Comparison of ENCODE assay signal across 8 cellular contexts in genomic region chr5:176415240-176416122, GRCh38. TPM values are rescaled to one million over a fixed set of nuclear protein-coding genes. Genes with fewer than 3 reads are reported as not detected.
DNase-seq lines count a peak whose midpoint lies in the region; ATAC-seq and TF ChIP-seq lines count a peak whose summit lies in the region.

No MANE protein-coding gene starts in this region.

- H3K27me3 ChIP-seq in neural cell (ENCODE audit: insufficient read depth, low read depth, low read length) = no peaks in the 10 kb centered on the region

- H3K4me1 Mint-ChIP-seq in CD14-positive monocyte (peaks cover 48% of the 10 kb centered on the region), activated B cell treated with CpG ODN at 0.5 μM for 24 hours (peaks cover 26% of the 10 kb centered on the region)

- no peaks in the 10 kb centered on the region for H3F3A ChIP-seq in neural cell (ENCODE audit: insufficient read depth, low read length, poor library complexity, severe bottlenecking)

- H3K79me2 ChIP-seq in neural cell (replicated peaks; ENCODE audit: insufficient read depth, low read length) = peaks cover 4% of the 10 kb centered on the region

- H3K9ac ChIP-seq in neural cell (ENCODE audit: low read length) = peak overlapping the region; percentile 88

- H3K27ac ChIP-seq in neural cell (ENCODE audit: low read length) = peak overlapping the region; percentile 71

- intact Hi-C loops in CD14-positive monocyte (cut with micrococcal nuclease) = loop anchor here (2.0 to 10.0 kb wide), 5 partner anchors 31 to 1719 kb away; partner anchors contain the start of genes FAF2 (in 1 of the 2), RMND5B (in 1 of the 2) and RNF44 (in 1 of the 2)
- intact Hi-C loops in activated B cell treated with CpG ODN at 0.5 μM for 24 hours (cut with micrococcal nuclease) = loop anchor here (1.0 to 2.0 kb wide), 8 partner anchors 26 to 243 kb away; partner anchors contain the start of genes FAF2 and KIAA1191

- H3K9me2 ChIP-seq in neural cell (ENCODE audit: insufficient read depth, low read length) = no peaks in the 10 kb centered on the region

- ATAC-seq in activated B cell treated with CpG ODN at 0.5 μM for 24 hours (ENCODE audit: low read depth) = no peak

- no peaks in the 10 kb centered on the region for H3K9me3 ChIP-seq in neural cell (ENCODE audit: low read length)

- no peaks in the 10 kb centered on the region for H3K36me3 ChIP-seq in neural cell (ENCODE audit: insufficient read depth, low read length)

- H3K36me3 Mint-ChIP-seq in CD14-positive monocyte (peaks cover 11 to 20% of the 10 kb centered on the region in 2 donors), activated B cell treated with CpG ODN at 0.5 μM for 24 hours (ENCODE audit: low read depth) (peaks cover 2% of the 10 kb centered on the region)

- TF ChIP-seq CTCF in CD14-positive monocyte (IDR thresholded peaks at IDR 0.05) (no peak), HFF-Myc (IDR thresholded peaks at IDR 0.05; ENCODE audit: low read depth, low read length, missing control alignments) (no peak), activated B cell treated with CpG ODN at 0.5 μM for 24 hours (IDR thresholded peaks at IDR 0.05) (no peak), fibroblast of pulmonary artery (IDR thresholded peaks at IDR 0.05; ENCODE audit: low read length, missing control alignments) (no peak), neural cell (IDR thresholded peaks at IDR 0.05; ENCODE audit: poor library complexity, severe bottlenecking) (no peak)

- H3K4me3 Mint-ChIP-seq in CD14-positive monocyte = peak overlapping the region; percentile 79 to 87
- peak overlapping the region; percentile 80 for H3K4me3 Mint-ChIP-seq in activated B cell treated with CpG ODN at 0.5 μM for 24 hours

- H3K9me3 Mint-ChIP-seq in CD14-positive monocyte = peaks cover 0 to under 1% (median 0%) of the 10 kb centered on the region in 7 donors
- H3K9me3 Mint-ChIP-seq in activated B cell treated with CpG ODN at 0.5 μM for 24 hours = no peaks in the 10 kb centered on the region

- H2AFZ ChIP-seq in neural cell (ENCODE audit: low read depth, low read length) = peak overlapping the region; percentile 21

- H3K27me3 Mint-ChIP-seq in CD14-positive monocyte (ENCODE audit: low read depth in 3 of 3) (peaks cover 2 to 5% (median 2%) of the 10 kb centered on the region in 3 donors), activated B cell treated with CpG ODN at 0.5 μM for 24 hours (peaks cover 4% of the 10 kb centered on the region)

- TF ChIP-seq RAD21 in neural cell (conservative IDR thresholded peaks at IDR 0.05) = no peak

- CTCF ChIA-PET in activated B cell treated with CpG ODN at 0.5 μM for 24 hours (lab: Charles Lee) = interaction anchor here (0.6 to 3.0 kb wide), 4 partner anchors 32 to 163 kb away, joined by 3 to 18 read pairs (median 9); no protein-coding TSS in a partner anchor

- POLR2A ChIA-PET in activated B cell treated with CpG ODN at 0.5 μM for 24 hours (lab: Charles Lee) = interaction anchor here (0.6 to 2.5 kb wide), 7 partner anchors 10 to 794 kb away, joined by 3 to 22 read pairs (median 3); partner anchors contain the start of genes FAF2 and RNF44

- TF ChIP-seq EP300 in neural cell (conservative IDR thresholded peaks at IDR 0.05; ENCODE audit: poor library complexity, severe bottlenecking) = no peak

- H3K4me2 ChIP-seq in neural cell (ENCODE audit: low read length) = peak overlapping the region; percentile 78

- DNase-seq in CD14-positive monocyte (ENCODE audit: low spot score) (no peak), HFF-Myc (ENCODE audit: extremely low read depth, low read depth) (no peak), activated B cell treated with CpG ODN at 0.5 μM for 24 hours (no peak), fibroblast of pulmonary artery (ENCODE audit: low read depth) (peak; percentile 49), inferior parietal cortex (ENCODE audit: extremely low spot score) (no peak), AML-193 (lab: John Stamatoyannopoulos, UW) (no peak)
- DNase-seq in central memory CD4-positive, alpha-beta T cell = no peak

- no peaks in the 10 kb centered on the region for H4K20me1 ChIP-seq in neural cell (ENCODE audit: insufficient read depth)

- peak overlapping the region; percentile 80 for H3K4me3 ChIP-seq in HFF-Myc (replicated peaks; ENCODE audit: low read depth, low read length)
- H3K4me3 ChIP-seq in fibroblast of pulmonary artery (replicated peaks; ENCODE audit: low read depth, low read length) = peak overlapping the region; percentile 76
- peak overlapping the region; percentile 95 for H3K4me3 ChIP-seq in neural cell (ENCODE audit: low read length)

- H3K27ac Mint-ChIP-seq in CD14-positive monocyte (peak overlapping the region; percentile 14 to 85 (median 63)), activated B cell treated with CpG ODN at 0.5 μM for 24 hours (peak overlapping the region; percentile 56)

TF ChIP-seq in neural cell, 6 proteins besides CTCF, POLR2A, EP300 and RAD21:
- TF ChIP-seq MXI1 (conservative IDR thresholded peaks at IDR 0.05; ENCODE audit: poor library complexity, severe bottlenecking) (no peak), SMC3 (conservative IDR thresholded peaks at IDR 0.05; ENCODE audit: poor library complexity) (no peak), TAF1 (IDR thresholded peaks at IDR 0.05; ENCODE audit: low read depth) (no peak), EZH2 (IDR thresholded peaks at IDR 0.05; ENCODE audit: borderline replicate concordance, insufficient read depth, low read length, poor library complexity, severe bottlenecking) (no peak), POLR2AphosphoS5 (IDR thresholded peaks at IDR 0.05) (no peak)
- TF ChIP-seq, protein P1, sequence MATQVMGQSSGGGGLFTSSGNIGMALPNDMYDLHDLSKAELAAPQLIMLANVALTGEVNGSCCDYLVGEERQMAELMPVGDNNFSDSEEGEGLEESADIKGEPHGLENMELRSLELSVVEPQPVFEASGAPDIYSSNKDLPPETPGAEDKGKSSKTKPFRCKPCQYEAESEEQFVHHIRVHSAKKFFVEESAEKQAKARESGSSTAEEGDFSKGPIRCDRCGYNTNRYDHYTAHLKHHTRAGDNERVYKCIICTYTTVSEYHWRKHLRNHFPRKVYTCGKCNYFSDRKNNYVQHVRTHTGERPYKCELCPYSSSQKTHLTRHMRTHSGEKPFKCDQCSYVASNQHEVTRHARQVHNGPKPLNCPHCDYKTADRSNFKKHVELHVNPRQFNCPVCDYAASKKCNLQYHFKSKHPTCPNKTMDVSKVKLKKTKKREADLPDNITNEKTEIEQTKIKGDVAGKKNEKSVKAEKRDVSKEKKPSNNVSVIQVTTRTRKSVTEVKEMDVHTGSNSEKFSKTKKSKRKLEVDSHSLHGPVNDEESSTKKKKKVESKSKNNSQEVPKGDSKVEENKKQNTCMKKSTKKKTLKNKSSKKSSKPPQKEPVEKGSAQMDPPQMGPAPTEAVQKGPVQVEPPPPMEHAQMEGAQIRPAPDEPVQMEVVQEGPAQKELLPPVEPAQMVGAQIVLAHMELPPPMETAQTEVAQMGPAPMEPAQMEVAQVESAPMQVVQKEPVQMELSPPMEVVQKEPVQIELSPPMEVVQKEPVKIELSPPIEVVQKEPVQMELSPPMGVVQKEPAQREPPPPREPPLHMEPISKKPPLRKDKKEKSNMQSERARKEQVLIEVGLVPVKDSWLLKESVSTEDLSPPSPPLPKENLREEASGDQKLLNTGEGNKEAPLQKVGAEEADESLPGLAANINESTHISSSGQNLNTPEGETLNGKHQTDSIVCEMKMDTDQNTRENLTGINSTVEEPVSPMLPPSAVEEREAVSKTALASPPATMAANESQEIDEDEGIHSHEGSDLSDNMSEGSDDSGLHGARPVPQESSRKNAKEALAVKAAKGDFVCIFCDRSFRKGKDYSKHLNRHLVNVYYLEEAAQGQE (IDR thresholded peaks at IDR 0.05; ENCODE audit: borderline replicate concordance) = no peak

RNA-seq across cellular contexts. Expression of gene CLTB, which starts 0.9 kb away (rescaled TPM):
- polyA plus RNA-seq in CD14-positive monocyte (10 to 100 TPM; 75.2 to 87.6 TPM), neural cell (239 and 245 TPM in 2 replicates)
- 29.5 and 48.9 TPM in 2 replicates for total RNA-seq in activated B cell treated with CpG ODN at 0.5 μM for 24 hours
- polyA minus RNA-seq in neural cell = 116 and 124 TPM in 2 replicates

RNA-seq across cellular contexts. Expression of gene HIGD2A, which starts 26.9 kb away (rescaled TPM):
- polyA plus RNA-seq in CD14-positive monocyte = 100 to 1,000 TPM; 260 to 298 TPM
- total RNA-seq in activated B cell treated with CpG ODN at 0.5 μM for 24 hours = 113 and 116 TPM in 2 replicates
- 61.8 and 81.3 TPM in 2 replicates for polyA plus RNA-seq in neural cell
- polyA minus RNA-seq in neural cell = 36.0 and 41.3 TPM in 2 replicates

RNA-seq across cellular contexts. Expression of gene NOP16, which starts 27.1 kb away (rescaled TPM):
- polyA plus RNA-seq in CD14-positive monocyte = 10 to 100 TPM; 17.2 to 23.4 TPM
- total RNA-seq in activated B cell treated with CpG ODN at 0.5 μM for 24 hours = 50.9 and 65.1 TPM in 2 replicates
- polyA plus RNA-seq in neural cell = 23.9 and 29.9 TPM in 2 replicates
- 12.5 and 12.7 TPM in 2 replicates for polyA minus RNA-seq in neural cell

RNA-seq across cellular contexts. Expression of gene FAF2, which starts 32.7 kb away (rescaled TPM):
- 10 to 100 TPM; 11.5 to 14.8 TPM for polyA plus RNA-seq in CD14-positive monocyte
- total RNA-seq in activated B cell treated with CpG ODN at 0.5 μM for 24 hours = 35.6 and 39.0 TPM in 2 replicates
- polyA plus RNA-seq in neural cell = 30.8 and 33.6 TPM in 2 replicates
- 51.9 and 54.0 TPM in 2 replicates for polyA minus RNA-seq in neural cell

RNA-seq across cellular contexts. Expression of gene ARL10, which starts 50.2 kb away (rescaled TPM):
- under 1 TPM in 1 of 2 donors, not detected in 1; 0.04 TPM for polyA plus RNA-seq in CD14-positive monocyte
- total RNA-seq in activated B cell treated with CpG ODN at 0.5 μM for 24 hours = 10.9 and 14.3 TPM in 2 replicates
- 12.7 and 22.8 TPM in 2 replicates for polyA plus RNA-seq in neural cell
- polyA minus RNA-seq in neural cell = 38.5 and 41.1 TPM in 2 replicates
